In genomic region chr22:46390105-46390651, GRCh38 we compare ENCODE assay signal across 20 cellular contexts. TPM values are rescaled to one million over a fixed set of nuclear protein-coding genes. Genes with fewer than 3 reads are reported as not detected.
DNase-seq lines count a peak whose midpoint lies in the region; ATAC-seq, FAIRE-seq and TF ChIP-seq lines count a peak whose summit lies in the region.
"Had no signal": no experiment of that assay in that cellular context is flagged by ENCODE, and none has a peak within 500 bp of the region (broad histone marks: within the 10 kb centered on the region; RNA-seq: fewer than 3 reads in every experiment).

No MANE protein-coding gene starts in this region.

- H3K27me3 Mint-ChIP-seq in Caco-2 (ENCODE audit: insufficient read depth, unreplicated experiment): no peaks in the 10 kb centered on the region
- H3K27me3 Mint-ChIP-seq: activated naive CD8-positive, alpha-beta T cell treated with anti-CD3 and anti-CD28 coated beads, Interleukin-2, amount 10 ng/mL, durations not matched to agents 7 days and 5 days; activated T-helper 17 cell treated with anti-CD3 and anti-CD28 coated beads, Interleukin-2, amount 50 U/mL, for 72 hours had no signal

- FAIRE-seq in kidney (lab: Jason Lieb, UNC): no peak

- intact Hi-C loops in Caco-2 (cut with micrococcal nuclease; ENCODE audit: unreplicated experiment) (loop anchor here (5.0 kb wide), 1 partner anchor 33 kb away; no protein-coding TSS in a partner anchor), kidney (cut with DNase I) (no loop called here), sciatic nerve (cut with DNase I) (no loop called here)

- no peak for TF ChIP-seq EP300 in gastroesophageal sphincter (IDR thresholded peaks at IDR 0.05)

- ATAC-seq in sciatic nerve: peak; percentile 21
- ATAC-seq in gastroesophageal sphincter: no peak
- ATAC-seq: activated T-helper 17 cell treated with anti-CD3 and anti-CD28 coated beads, Interleukin-2, amount 50 U/mL, for 72 hours had no signal

- CTCF ChIA-PET in Caco-2 (lab: Charles Lee): interaction anchor here (0.6 to 1.2 kb wide), 2 partner anchors 23 to 122 kb away, joined by 3 to 4 read pairs; partner anchors contain the start of gene TTC38

- TF ChIP-seq POLR2A in gastroesophageal sphincter (IDR thresholded peaks at IDR 0.05): no peak

- no peaks in the 10 kb centered on the region for H3K9me3 ChIP-seq in Caco-2
- no peaks in the 10 kb centered on the region for H3K9me3 ChIP-seq in kidney (ENCODE audit: control insufficient read depth in 1 of 2, low read length in 2 of 2)
- H3K9me3 ChIP-seq in gastroesophageal sphincter: no peaks in the 10 kb centered on the region
- H3K9me3 ChIP-seq: lower lobe of right lung had no signal

- no peak overlapping the region for H3K4me3 ChIP-seq in Caco-2 (ENCODE audit: low read depth, low read length)
- H3K4me3 ChIP-seq in kidney (ENCODE audit: low read length in 2 of 2): no peak overlapping the region
- H3K4me3 ChIP-seq in gastroesophageal sphincter: peak overlapping the region in 1 of 2 donors; percentile 4
- H3K4me3 ChIP-seq: hepatocyte, lower lobe of right lung had no signal

- H3K27ac ChIP-seq in VCaP: peak overlapping the region; percentile 73
- H3K27ac ChIP-seq in kidney (ENCODE audit: low read depth in 2 of 2, low read length in 2 of 2): peak overlapping the region in 1 of 2 donors; percentile 69
- H3K27ac ChIP-seq in gastroesophageal sphincter: no peak overlapping the region
- H3K27ac ChIP-seq: brain microvascular endothelial cell, hepatocyte, lower lobe of right lung had no signal

- H3K9me3 Mint-ChIP-seq in Caco-2 (ENCODE audit: unreplicated experiment): no peaks in the 10 kb centered on the region
- H3K9me3 Mint-ChIP-seq: activated naive CD8-positive, alpha-beta T cell treated with anti-CD3 and anti-CD28 coated beads, Interleukin-2, amount 10 ng/mL, durations not matched to agents 7 days and 5 days; activated T-helper 17 cell treated with anti-CD3 and anti-CD28 coated beads, Interleukin-2, amount 50 U/mL, for 72 hours; CD4-positive, CD25-positive, alpha-beta regulatory T cell had no signal

- DNase-seq in Caco-2 (no peak), kidney (peak; percentile 60), sciatic nerve (ENCODE audit: low spot score) (no peak), putamen (ENCODE audit: low spot score) (no peak), NCI-H2081 treated with DMSO at 0.1 percent for 48 hours (lab: John Stamatoyannopoulos, UW) (no peak), NCI-H128 (lab: John Stamatoyannopoulos, UW; ENCODE audit: unreplicated experiment) (no peak)
- DNase-seq: activated CD4-positive, alpha-beta T cell treated with anti-CD3 and anti-CD28 coated beads, Interleukin-2, amount 50 U/mL, for 1 hour; activated naive CD8-positive, alpha-beta T cell treated with anti-CD3 and anti-CD28 coated beads, Interleukin-2, amount 10 ng/mL, durations not matched to agents 7 days and 5 days; CD4-positive, CD25-positive, alpha-beta regulatory T cell; cortex of kidney; GF-D8; KBM-7; lower lobe of right lung; SIG-M5; stimulated activated CD4-positive, alpha-beta T cell treated with anti-CD3 and anti-CD28 coated beads, Interleukin-4, amount 100 ng/mL, for 4 hours had no signal

- H3K27me3 ChIP-seq in Caco-2 (replicated peaks; ENCODE audit: control insufficient read depth, insufficient read depth, low read length) (no peaks in the 10 kb centered on the region), gastroesophageal sphincter (no peaks in the 10 kb centered on the region)
- H3K27me3 ChIP-seq: brain microvascular endothelial cell, hepatocyte had no signal

- no peaks in the 10 kb centered on the region for H3K4me1 ChIP-seq in Caco-2
- H3K4me1 ChIP-seq in kidney (ENCODE audit: control insufficient read depth in 1 of 2, insufficient read depth in 1 of 2, low read depth in 1 of 2, low read length in 2 of 2): peaks cover 0 to 4% of the 10 kb centered on the region in 2 donors
- no peaks in the 10 kb centered on the region for H3K4me1 ChIP-seq in gastroesophageal sphincter
- H3K4me1 ChIP-seq: lower lobe of right lung had no signal

- POLR2A ChIA-PET in Caco-2 (lab: Charles Lee): interaction anchor here (0.6 kb wide), 1 partner anchor 173 kb away, joined by 5 read pairs; no protein-coding TSS in a partner anchor

- WGBS in gastroesophageal sphincter (ENCODE audit: low coverage in 1 of 2), 2 donors: 70 to 83% methylated on average over 3 to 9 of the region's 20 CpGs

- H3K9ac ChIP-seq in kidney (ENCODE audit: low read length in 2 of 2): peak overlapping the region in 1 of 2 donors; percentile 26

- TF ChIP-seq CTCF in Caco-2 (IDR thresholded peaks at IDR 0.05; ENCODE audit: insufficient read depth in 1 of 2, low read depth in 1 of 2, low read length in 1 of 2, severe bottlenecking in 1 of 2, unreplicated experiment in 1 of 2) (no peak), VCaP (conservative IDR thresholded peaks at IDR 0.05) (no peak), kidney (IDR thresholded peaks at IDR 0.05; ENCODE audit: borderline replicate concordance, extremely low read depth, insufficient read depth) (no peak), gastroesophageal sphincter (IDR thresholded peaks at IDR 0.05) (no peak)

- H3K36me3 Mint-ChIP-seq in Caco-2 (ENCODE audit: insufficient read depth, unreplicated experiment): peaks cover 4% of the 10 kb centered on the region
- H3K36me3 Mint-ChIP-seq: activated naive CD8-positive, alpha-beta T cell treated with anti-CD3 and anti-CD28 coated beads, Interleukin-2, amount 10 ng/mL, durations not matched to agents 7 days and 5 days; CD4-positive, CD25-positive, alpha-beta regulatory T cell had no signal

- no peak overlapping the region for H3K4me3 Mint-ChIP-seq in Caco-2 (ENCODE audit: unreplicated experiment)
- H3K4me3 Mint-ChIP-seq: activated naive CD8-positive, alpha-beta T cell treated with anti-CD3 and anti-CD28 coated beads, Interleukin-2, amount 10 ng/mL, durations not matched to agents 7 days and 5 days; activated T-helper 17 cell treated with anti-CD3 and anti-CD28 coated beads, Interleukin-2, amount 50 U/mL, for 72 hours; CD4-positive, CD25-positive, alpha-beta regulatory T cell had no signal

- peak overlapping the region; percentile 76 for H3K27ac Mint-ChIP-seq in Caco-2 (ENCODE audit: unreplicated experiment)
- H3K27ac Mint-ChIP-seq: activated naive CD8-positive, alpha-beta T cell treated with anti-CD3 and anti-CD28 coated beads, Interleukin-2, amount 10 ng/mL, durations not matched to agents 7 days and 5 days; activated T-helper 17 cell treated with anti-CD3 and anti-CD28 coated beads, Interleukin-2, amount 50 U/mL, for 72 hours; CD4-positive, CD25-positive, alpha-beta regulatory T cell had no signal

- H3K4me1 Mint-ChIP-seq in Caco-2 (ENCODE audit: low read depth, unreplicated experiment): no peaks in the 10 kb centered on the region
- H3K4me1 Mint-ChIP-seq: activated T-helper 17 cell treated with anti-CD3 and anti-CD28 coated beads, Interleukin-2, amount 50 U/mL, for 72 hours had no signal

- H3K36me3 ChIP-seq in Caco-2 (ENCODE audit: control insufficient read depth, insufficient read depth, low read length) (no peaks in the 10 kb centered on the region), kidney (ENCODE audit: control insufficient read depth in 1 of 2, insufficient read depth in 2 of 2, low read length in 2 of 2) (peaks cover 2 to 3% of the 10 kb centered on the region in 2 donors), gastroesophageal sphincter (no peaks in the 10 kb centered on the region)
- H3K36me3 ChIP-seq: brain microvascular endothelial cell had no signal

- BruUV-seq in Caco-2 (replicated peaks; lab: Mats Ljungman, UMichigan): no TSS peak

RNA-seq across cellular contexts. Expression of gene TRMU, which starts 54.7 kb away (rescaled TPM):
- total RNA-seq in Caco-2 (2022) (73.9 and 78.4 TPM in 2 replicates), kidney (40.5 TPM), sciatic nerve (34.1 TPM), gastroesophageal sphincter (10 to 100 TPM in 3 of 4 donors, 1 to 10 TPM in 1; 9.9 to 33.8 (median 24.6) TPM)
- polyA plus RNA-seq in kidney (ENCODE audit: insufficient read depth, low read depth, low replicate concordance): 41.1 TPM
